9 cellular contexts compared by ENCODE assay signal in the genomic region with DNA sequence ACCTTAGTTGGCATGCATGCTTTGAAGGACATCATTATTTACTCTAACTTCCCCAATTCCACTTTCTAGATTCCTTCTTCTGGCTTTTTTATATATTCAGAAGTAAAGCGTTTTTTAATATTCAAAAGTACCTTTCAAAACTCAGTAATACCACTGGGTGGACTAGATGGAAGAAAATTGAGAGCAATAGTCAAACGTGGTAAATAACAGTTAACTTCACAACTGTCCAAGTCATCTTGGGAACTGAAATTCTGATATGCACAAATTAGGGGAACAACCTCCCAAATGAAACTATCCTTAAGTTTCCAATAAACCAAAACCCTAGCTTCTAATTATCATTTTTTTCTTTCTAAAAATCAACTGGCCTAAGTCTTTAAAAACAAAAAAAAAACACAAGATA.
A peak's percentile ranks its signal among the peaks of the same experiment; 100 is the strongest.
DNase-seq lines count a peak whose midpoint lies in the region; ATAC-seq and TF ChIP-seq lines count a peak whose summit lies in the region.
"Had no signal": no experiment of that assay in that cellular context is flagged by ENCODE, and none has a peak within 500 bp of the region (broad histone marks: within the 10 kb centered on the region; RNA-seq: fewer than 3 reads in every experiment).

No MANE protein-coding gene starts in this region.

- H3K9ac ChIP-seq in parathyroid adenoma: no peak overlapping the region

- H3K4me2 ChIP-seq in parathyroid adenoma (ENCODE audit: low read length): peak overlapping the region; percentile 31

- DNase-seq in choroid plexus epithelial cell (ENCODE audit: low read depth): no peak
- no peak for DNase-seq in HuH-7.5 (ENCODE audit: low spot score)
- no peak for DNase-seq in iPS-NIHi7 (ENCODE audit: extremely low spot score)
- DNase-seq in GM19238 (ENCODE audit: insufficient read length, low spot score): no peak
- DNase-seq in activated gamma-delta T cell (lab: John Stamatoyannopoulos, UW): no peak
- DNase-seq: NCI-H2081 treated with DMSO at 0.1 percent for 48 hours had no signal

- H2AFZ ChIP-seq in parathyroid adenoma: no peak overlapping the region

- H3K4me3 ChIP-seq in choroid plexus epithelial cell (ENCODE audit: low read depth, low read length) (peak overlapping the region; percentile 37), parathyroid adenoma (ENCODE audit: low read depth, low read length) (peak overlapping the region; percentile 19)

- peaks cover 22% of the 10 kb centered on the region for H3K79me2 ChIP-seq in parathyroid adenoma

- H3K9me3 ChIP-seq in KOPT-K1 (ENCODE audit: insufficient read depth, low read length, poor library complexity, severe bottlenecking) (no peaks in the 10 kb centered on the region), parathyroid adenoma (ENCODE audit: control insufficient read depth, low read length) (no peaks in the 10 kb centered on the region)

- ATAC-seq in GM18868 (IDR thresholded peaks at IDR 0.05; ENCODE audit: unreplicated experiment): peak; percentile 46

- TF ChIP-seq CTCF in choroid plexus epithelial cell (conservative IDR thresholded peaks at IDR 0.05; ENCODE audit: low read depth, low read length) (no peak), parathyroid adenoma (IDR thresholded peaks at IDR 0.05) (no peak)

- H3K36me3 ChIP-seq in KOPT-K1 (ENCODE audit: insufficient read depth, low read length) (peaks cover 2% of the 10 kb centered on the region; the same call in 1 of the 2 replicates), parathyroid adenoma (ENCODE audit: control insufficient read depth, insufficient read depth, low read length) (no peaks in the 10 kb centered on the region)

- H3K4me1 ChIP-seq in parathyroid adenoma: peaks cover 5% of the 10 kb centered on the region

- no peaks in the 10 kb centered on the region for H3K27me3 ChIP-seq in parathyroid adenoma (ENCODE audit: control insufficient read depth, insufficient read depth, low read length)

- peak overlapping the region; percentile 42 for H3K27ac ChIP-seq in KOPT-K1 (ENCODE audit: low read depth, low read length, poor library complexity, severe bottlenecking)
- no peak overlapping the region for H3K27ac ChIP-seq in parathyroid adenoma
